23 cellular contexts compared by ENCODE assay signal in genomic region chr16:3997231-3997841, GRCh38.
DNase-seq lines count a peak whose midpoint lies in the region; ATAC-seq, FAIRE-seq and TF ChIP-seq lines count a peak whose summit lies in the region.
"Had no signal": no experiment of that assay in that cellular context is flagged by ENCODE, and none has a peak within 500 bp of the region (broad histone marks: within the 10 kb centered on the region; RNA-seq: fewer than 3 reads in every experiment).

No MANE protein-coding gene starts in this region.

- intact Hi-C loops in right cardiac atrium (cut with DNase I) = no loop called here
- intact Hi-C loops in left cardiac atrium (cut with DNase I) = no loop called here
- intact Hi-C loops in A673 (cut with micrococcal nuclease; ENCODE audit: unreplicated experiment) = loop anchor here (10.0 kb wide), 1 partner anchor 187 kb away; no protein-coding TSS in a partner anchor

- H3K36me3 ChIP-seq in H1 (ENCODE audit: control insufficient read depth in 2 of 4, insufficient read depth in 4 of 4, low read length in 3 of 4) (no peaks in the 10 kb centered on the region), osteoblast (ENCODE audit: insufficient read depth, low read length) (no peaks in the 10 kb centered on the region), A673 (ENCODE audit: insufficient read depth, low read length, poor library complexity, severe bottlenecking) (no peaks in the 10 kb centered on the region)
- H3K36me3 ChIP-seq: HAP-1 had no signal

- no peak overlapping the region for H2BK15ac ChIP-seq in H1 (ENCODE audit: low read length)

- DNase-seq in right cardiac atrium (peak in 2 of 3 donors; percentile 25 to 48), left cardiac atrium (no peak), H1 (ENCODE audit: low read depth in 1 of 2, low spot score in 2 of 2) (no peak), osteoblast (ENCODE audit: insufficient read length, low spot score, missing footprints) (peak; percentile 46), A673 (ENCODE audit: low spot score) (no peak), CD1c-positive myeloid dendritic cell (ENCODE audit: extremely low spot score) (no peak)
- DNase-seq: ACHN, BE2C, Calu3, DMS79 treated with DMSO at 0.1 percent for 48 hours, NCI-H1048, NCI-H1417, NCI-H1694, NCI-H2029 treated with DMSO at 0.1 percent for 48 hours, NCI-H446 treated with DMSO at 0.1 percent for 48 hours, NCI-H526, SHP77 treated with DMSO at 0.1 percent for 48 hours had no signal

- H3K23me2 ChIP-seq in H1 (ENCODE audit: low read depth, low read length) = no peaks in the 10 kb centered on the region

- BruUV-seq in A673 (replicated peaks; lab: Mats Ljungman, UMichigan) = no TSS peak

- H3K9me3 ChIP-seq in right cardiac atrium (ENCODE audit: control insufficient read depth, low read length) = no peaks in the 10 kb centered on the region
- H3K9me3 ChIP-seq in H1 (ENCODE audit: insufficient read depth in 2 of 2, low read depth in 1 of 2, low read length in 1 of 2) = no peaks in the 10 kb centered on the region
- no peaks in the 10 kb centered on the region for H3K9me3 ChIP-seq in osteoblast (ENCODE audit: low read depth, low read length)
- no peaks in the 10 kb centered on the region for H3K9me3 ChIP-seq in A673 (ENCODE audit: low read depth, low read length, poor library complexity, severe bottlenecking)
- H3K9me3 ChIP-seq: BE2C, HAP-1 had no signal

- H3K4me2 ChIP-seq in H1 (ENCODE audit: insufficient read depth in 1 of 2, low read depth in 2 of 2, low read length in 2 of 2) = no peak overlapping the region
- H3K4me2 ChIP-seq in osteoblast (ENCODE audit: insufficient read depth, low read length) = no peak overlapping the region

- no peaks in the 10 kb centered on the region for H3K27me3 ChIP-seq in right cardiac atrium (ENCODE audit: control insufficient read depth, insufficient read depth)
- H3K27me3 ChIP-seq in H1 (replicated peaks in 1 of 4; ENCODE audit: control insufficient read depth in 3 of 4, extremely low read depth in 1 of 4, insufficient read depth in 3 of 4, low read length in 3 of 4) = no peaks in the 10 kb centered on the region
- no peaks in the 10 kb centered on the region for H3K27me3 ChIP-seq in osteoblast (ENCODE audit: insufficient read depth, low read length)
- no peaks in the 10 kb centered on the region for H3K27me3 ChIP-seq in A673 (replicated peaks; ENCODE audit: insufficient read depth, low read depth, low read length, poor library complexity)
- H3K27me3 ChIP-seq: BE2C had no signal

- no peak overlapping the region for H2BK12ac ChIP-seq in H1 (ENCODE audit: low read depth, low read length)

- POLR2A ChIA-PET in H1 (lab: Charles Lee; ENCODE audit: partially characterized antibody) = no interaction called here
- POLR2A ChIA-PET in A673 (lab: Charles Lee; ENCODE audit: low non-redundant PET) = no interaction called here

- H2AK5ac ChIP-seq in H1 (ENCODE audit: low read depth, low read length) = no peak overlapping the region

- no peak overlapping the region for H3K23ac ChIP-seq in H1 (ENCODE audit: insufficient read length)

- peak overlapping the region; percentile 21 for H4K5ac ChIP-seq in H1 (ENCODE audit: insufficient read length, low read depth, low read length)

- ATAC-seq in right cardiac atrium (no peak), left cardiac atrium (no peak), HG03159 (IDR thresholded peaks at IDR 0.05; ENCODE audit: unreplicated experiment) (no peak)
- ATAC-seq: Panc1 had no signal

- peak in 1 of 2 experiments; percentile 16; a peak in 1 of 4 replicates for TF ChIP-seq RAD21 in H1 (IDR thresholded peaks at IDR 0.05 in 1 of 2, conservative IDR thresholded peaks at IDR 0.05 in 1 of 2; ENCODE audit: low read depth in 2 of 2, low read length in 2 of 2)

- no peak overlapping the region for H3K56ac ChIP-seq in H1 (replicated peaks; ENCODE audit: insufficient read length, low read depth, low read length)

- H3K79me1 ChIP-seq in H1 (ENCODE audit: low read depth, low read length) = no peaks in the 10 kb centered on the region

- TF ChIP-seq CTCF in H1 (IDR thresholded peaks at IDR 0.05; ENCODE audit: control extremely low read depth in 1 of 3, insufficient read depth in 1 of 3, low read depth in 1 of 3, low read length in 3 of 3) (no peak), osteoblast (IDR thresholded peaks at IDR 0.05; ENCODE audit: extremely low read depth, low read depth, low read length) (no peak), A673 (conservative IDR thresholded peaks at IDR 0.05; ENCODE audit: low read depth, low read length) (no peak)

- no peak for TF ChIP-seq POLR2A in H1 (IDR thresholded peaks at IDR 0.05; ENCODE audit: control extremely low read depth in 1 of 2, low read depth in 2 of 2, low read length in 2 of 2)

- H3K4me1 ChIP-seq in right cardiac atrium (ENCODE audit: control insufficient read depth, insufficient read depth, low read length) = no peaks in the 10 kb centered on the region
- peaks cover 2 to 7% (median 6%) of the 10 kb centered on the region in 4 experiments; a peak in 5 of 7 replicates for H3K4me1 ChIP-seq in H1 (replicated peaks in 1 of 4; ENCODE audit: control insufficient read depth in 3 of 4, insufficient read depth in 4 of 4, low read length in 3 of 4)
- peaks cover 12% of the 10 kb centered on the region for H3K4me1 ChIP-seq in osteoblast (ENCODE audit: insufficient read depth, low read length)
- H3K4me1 ChIP-seq in A673 (ENCODE audit: insufficient read depth, low read length, poor library complexity, severe bottlenecking) = peaks cover 31% of the 10 kb centered on the region

- no peak overlapping the region for H4K91ac ChIP-seq in H1 (replicated peaks; ENCODE audit: insufficient read length, low read length)

- TF ChIP-seq EP300 in H1 (IDR thresholded peaks at IDR 0.05; ENCODE audit: borderline replicate concordance in 1 of 2, low read depth in 2 of 2, low read length in 2 of 2) = no peak

- H3K9ac ChIP-seq in H1 (replicated peaks in 1 of 4; ENCODE audit: extremely low read depth in 1 of 4, low read depth in 3 of 4, low read length in 3 of 4) = no peak overlapping the region

- H3K27ac ChIP-seq in right cardiac atrium (ENCODE audit: low read length) = no peak overlapping the region
- no peak overlapping the region for H3K27ac ChIP-seq in H1 (ENCODE audit: low read depth, low read length)
- no peak overlapping the region for H3K27ac ChIP-seq in osteoblast (ENCODE audit: low read depth, low read length)
- H3K27ac ChIP-seq in A673 (ENCODE audit: low read depth, low read length, poor library complexity, severe bottlenecking) = no peak overlapping the region
- H3K27ac ChIP-seq: 22Rv1, RWPE1 had no signal

- H2BK20ac ChIP-seq in H1 (ENCODE audit: low read length) = no peak overlapping the region

- H2BK120ac ChIP-seq in H1 (replicated peaks; ENCODE audit: low read depth, low read length) = no peak overlapping the region

- H3K4me3 ChIP-seq in right cardiac atrium (ENCODE audit: low read length) (no peak overlapping the region), H1 (ENCODE audit: extremely low read depth in 1 of 4, insufficient read depth in 2 of 4, low read depth in 3 of 4, low read length in 4 of 4) (no peak overlapping the region), osteoblast (ENCODE audit: insufficient read depth, low read length) (no peak overlapping the region), A673 (ENCODE audit: low read depth, low read length, poor library complexity, severe bottlenecking) (no peak overlapping the region)
- H3K4me3 ChIP-seq: HAP-1 had no signal

- no peak overlapping the region; the same call in 1 of the 2 replicates for H4K8ac ChIP-seq in H1 (ENCODE audit: extremely low read depth, insufficient read depth, low read length)

- H2AFZ ChIP-seq in H1 (ENCODE audit: low read length) (no peak overlapping the region), osteoblast (ENCODE audit: low read length) (no peak overlapping the region)

- H3K18ac ChIP-seq in H1 (ENCODE audit: extremely low read depth, low read length) = no peak overlapping the region

- CTCF ChIA-PET in H1 (lab: Charles Lee; ENCODE audit: partially characterized antibody) = interaction anchor here (1.6 to 2.4 kb wide), 2 partner anchors 11 to 14 kb away, joined by 4 to 19 read pairs; no protein-coding TSS in a partner anchor
- CTCF ChIA-PET in A673 (lab: Charles Lee) = no interaction called here

- WGBS in right cardiac atrium = 86% methylated on average over 15 of the region's 15 CpGs
- 90% methylated on average over 13 of the region's 15 CpGs; no CpG with 5 or more reads in 1 of the 2 experiments for whole genome bisulfite sequencing in H1 (ENCODE audit: extremely low coverage in 1 of 2, insufficient coverage in 1 of 2, insufficient read length in 1 of 2, insufficient replicate concordance in 2 of 2, low coverage in 1 of 2, low lambda C conversion rate in 2 of 2, missing lambda C conversion rate in 1 of 2), 2 experiments

- H3K14ac ChIP-seq in H1 (ENCODE audit: insufficient read length) = no peak overlapping the region

- FAIRE-seq in H1 (lab: Jason Lieb, UNC) = no peak
- FAIRE-seq: GM19239 had no signal

- no peak overlapping the region for H3K4ac ChIP-seq in H1 (replicated peaks; ENCODE audit: insufficient read length, low read depth, low read length)

- H3K79me2 ChIP-seq in H1 (ENCODE audit: control insufficient read depth in 1 of 2, insufficient read depth in 2 of 2, low read length in 2 of 2) (no peaks in the 10 kb centered on the region), osteoblast (ENCODE audit: insufficient read depth, low read length) (no peaks in the 10 kb centered on the region)

- no peak overlapping the region for H2BK5ac ChIP-seq in H1 (ENCODE audit: low read depth, low read length)

- no peaks in the 10 kb centered on the region for H4K20me1 ChIP-seq in H1 (replicated peaks in 1 of 2; ENCODE audit: control insufficient read depth in 1 of 2, insufficient read depth in 2 of 2, low read length in 2 of 2)
- no peaks in the 10 kb centered on the region for H4K20me1 ChIP-seq in osteoblast (ENCODE audit: insufficient read depth, low read length)

TF ChIP-seq in H1, 55 proteins besides CTCF, POLR2A, EP300 and RAD21 (continues in another document):
- TF ChIP-seq SAP30 (IDR thresholded peaks at IDR 0.05; ENCODE audit: insufficient read depth, insufficient replicate concordance, low read length) (no peak), RNF2 (IDR thresholded peaks at IDR 0.05; ENCODE audit: borderline replicate concordance, low read depth, low read length, missing control alignments, poor library complexity, severe bottlenecking) (no peak), TEAD4 (IDR thresholded peaks at IDR 0.05; ENCODE audit: low read depth, low read length) (no peak), BACH1 (IDR thresholded peaks at IDR 0.05; ENCODE audit: low read length) (no peak), SIN3A (conservative IDR thresholded peaks at IDR 0.05 in 1 of 2, IDR thresholded peaks at IDR 0.05 in 1 of 2; ENCODE audit: low read depth in 1 of 2, low read length in 2 of 2) (no peak), FOSL1 (IDR thresholded peaks at IDR 0.05; ENCODE audit: insufficient read depth, low read depth, low read length) (no peak), CHD2 (IDR thresholded peaks at IDR 0.05; ENCODE audit: low read length) (no peak), CREB1 (IDR thresholded peaks at IDR 0.05) (no peak), JUND (IDR thresholded peaks at IDR 0.05; ENCODE audit: low read length) (no peak), ZNF274 (IDR thresholded peaks at IDR 0.05; ENCODE audit: borderline replicate concordance, extremely low read depth, low read length) (no peak), BCL11A (IDR thresholded peaks at IDR 0.05; ENCODE audit: low read depth in 2 of 2, low read length in 2 of 2) (no peak), SIX5 (IDR thresholded peaks at IDR 0.05; ENCODE audit: low read depth, low read length) (no peak)

Comparison
In these comparisons a context has a peak if more than half of its experiments do, and no peak if none do; other contexts are left out.
1. DNase-seq: peak in right cardiac atrium (2 of 3) and osteoblast (single experiment); none in left cardiac atrium (single experiment), H1 (0 of 2), A673 (single experiment) and CD1c-positive myeloid dendritic cell (single experiment).